ENCODE assay signal across 20 cellular contexts in the genomic region with DNA sequence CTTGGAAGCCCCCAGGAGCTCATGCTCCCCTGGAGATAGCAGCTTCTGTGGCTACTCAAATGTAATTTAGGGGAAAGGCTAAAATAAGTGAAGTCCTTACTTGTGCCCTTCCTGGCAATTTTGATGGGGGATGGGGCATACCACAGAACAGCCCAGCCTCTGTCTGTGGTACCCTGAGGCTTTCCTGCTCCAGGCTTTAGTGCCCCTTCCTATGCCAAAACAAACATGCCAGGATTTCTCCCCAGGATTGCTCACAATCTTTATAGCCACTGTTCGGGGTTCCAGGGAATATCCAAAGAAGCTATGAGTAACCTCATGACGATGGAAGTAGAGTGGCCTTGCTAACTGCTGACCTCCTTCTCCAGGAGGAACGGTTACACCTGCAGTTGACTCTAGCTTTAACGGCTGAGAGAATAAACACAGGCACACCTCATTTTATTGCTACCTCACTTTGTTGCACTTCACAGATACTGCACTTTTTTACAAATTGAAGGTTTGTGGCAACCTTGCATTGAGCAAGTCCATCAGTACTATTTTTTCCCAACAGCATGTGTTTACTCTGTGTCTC. TPM values are rescaled to one million over a fixed set of nuclear protein-coding genes. Genes with fewer than 3 reads are reported as not detected.
"Had no signal": no experiment of that assay in that cellular context is flagged by ENCODE, and none has a peak within 500 bp of the region (broad histone marks: within the 10 kb centered on the region; RNA-seq: fewer than 3 reads in every experiment).

No MANE protein-coding gene starts in this region.

- ATAC-seq: activated CD4-positive, alpha-beta T cell treated with anti-CD3 and anti-CD28 coated beads for 36 hours; activated naive CD4-positive, alpha-beta T cell treated with anti-CD3 and anti-CD28 coated beads, Interleukin-2, amount 50 U/mL, for 72 hours; body of pancreas; gastroesophageal sphincter; heart left ventricle had no signal

- H3K4me1 ChIP-seq: adrenal gland, body of pancreas, gastroesophageal sphincter, sigmoid colon had no signal

- H3K36me3 ChIP-seq: adrenal gland, gastroesophageal sphincter, heart left ventricle, sigmoid colon, thyroid gland had no signal

- DNase-seq: activated CD4-positive, alpha-beta T cell treated with anti-CD3 and anti-CD28 coated beads for 36 hours; activated CD4-positive, alpha-beta T cell treated with anti-CD3 and anti-CD28 coated beads, Interleukin-2, amount 50 U/mL, for 48 hours; activated gamma-delta T cell treated with Interleukin-2 at 50 U/mL for 16 hours; adrenal gland; body of pancreas; heart left ventricle; immature natural killer cell; kidney glomerular epithelial cell; mesenchymal stem cell; nephron progenitor cell; nucleus accumbens; posterior cingulate gyrus; sigmoid colon; stimulated activated naive CD4-positive, alpha-beta T cell treated with Interleukin-2 at 50 U/mL for 16 hours; thyroid gland had no signal

- H3K27ac ChIP-seq: adrenal gland, body of pancreas, gastroesophageal sphincter, heart left ventricle, sigmoid colon, thyroid gland had no signal

- H3K4me3 Mint-ChIP-seq: activated CD4-positive, alpha-beta T cell treated with anti-CD3 and anti-CD28 coated beads for 36 hours; activated T-helper 1 cell treated with anti-CD3 and anti-CD28 coated beads, Interleukin-12 subunit alpha, Interleukin-12 subunit beta, Interleukin-2, Interleukin-4 antibody, amounts not matched to agents 30 ng/mL and 10 ng/mL and 1 ng/mL, durations not matched to agents 14 hours and 24 hours and 36 hours; immature natural killer cell; nephron progenitor cell; T-helper 1 cell treated with Interleukin-12 subunit alpha and Interleukin-12 subunit beta and Interleukin-4 antibody, amounts not matched to agents 30 μg/mL and 1 μg/mL, for 36 hours had no signal

- H3K27me3 ChIP-seq: adrenal gland, body of pancreas, sigmoid colon, thyroid gland had no signal

- H3K4me3 ChIP-seq: adrenal gland, body of pancreas, gastroesophageal sphincter, heart left ventricle, sigmoid colon, thyroid gland had no signal

- H3K9me3 ChIP-seq: thyroid gland had no signal

- H3K27ac Mint-ChIP-seq: activated CD4-positive, alpha-beta T cell treated with anti-CD3 and anti-CD28 coated beads for 36 hours; activated naive CD4-positive, alpha-beta T cell treated with anti-CD3 and anti-CD28 coated beads, Interleukin-2, amount 50 U/mL, for 72 hours; activated T-helper 1 cell treated with anti-CD3 and anti-CD28 coated beads, Interleukin-12 subunit alpha, Interleukin-12 subunit beta, Interleukin-2, Interleukin-4 antibody, amounts not matched to agents 30 ng/mL and 10 ng/mL and 1 ng/mL, durations not matched to agents 14 hours and 24 hours and 36 hours; nephron progenitor cell; T-helper 1 cell treated with Interleukin-12 subunit alpha and Interleukin-12 subunit beta and Interleukin-4 antibody, amounts not matched to agents 30 μg/mL and 1 μg/mL, for 36 hours had no signal

- H3K4me1 Mint-ChIP-seq: activated CD4-positive, alpha-beta T cell treated with anti-CD3 and anti-CD28 coated beads for 36 hours had no signal

RNA-seq across cellular contexts. Expression of gene CCL4, which starts 24.9 kb away (rescaled TPM):
- total RNA-seq: body of pancreas, renal cortical epithelial cell had no signal

RNA-seq across cellular contexts. Expression of gene CCL3, which starts 38.6 kb away (rescaled TPM):
- total RNA-seq: body of pancreas, renal cortical epithelial cell had no signal

RNA-seq across cellular contexts. Expression of gene TBC1D3B, which starts 47.9 kb away (rescaled TPM):
- total RNA-seq: body of pancreas had no signal
- polyA plus RNA-seq: immature natural killer cell had no signal
